ENCODE assay signal across 8 cellular contexts in the genomic region with DNA sequence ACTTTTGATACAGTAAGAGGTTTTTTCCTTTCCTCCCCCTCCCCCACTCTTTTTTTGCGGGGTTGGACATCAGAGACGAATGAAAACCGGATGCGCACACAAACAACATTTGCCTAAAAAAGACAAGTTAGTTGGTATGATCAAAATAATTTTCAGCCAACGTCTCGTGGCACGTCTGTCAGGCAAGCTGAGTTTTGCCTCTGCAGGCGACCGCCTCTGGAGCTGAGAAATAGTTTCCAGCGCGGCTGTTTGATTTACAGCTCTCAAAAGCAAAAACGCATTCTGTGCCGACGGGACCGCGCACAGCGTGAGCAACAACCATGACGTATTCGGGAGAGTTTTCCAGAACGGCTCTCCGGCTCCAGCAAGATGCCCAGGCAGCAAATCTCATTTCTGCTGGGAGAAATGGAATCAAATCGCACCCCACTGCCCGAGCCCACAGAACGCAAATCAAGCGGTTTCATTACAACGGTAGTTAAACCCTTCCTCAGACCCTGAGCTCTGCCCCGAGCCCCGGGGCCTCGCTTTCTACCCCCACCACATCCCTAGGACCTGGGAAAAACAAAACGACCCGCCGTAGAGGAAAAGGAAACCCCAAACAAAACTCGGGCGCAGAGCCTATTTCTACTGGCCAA. TPM values are rescaled to one million over a fixed set of nuclear protein-coding genes. Genes with fewer than 3 reads are reported as not detected.
DNase-seq lines count a peak whose midpoint lies in the region; ATAC-seq and TF ChIP-seq lines count a peak whose summit lies in the region.

No MANE protein-coding gene starts in this region.

- intact Hi-C loops in right lobe of liver (cut with DNase I): no loop called here

- H3K36me3 ChIP-seq in GM23248 (ENCODE audit: low read depth) (no peaks in the 10 kb centered on the region), right lobe of liver (no peaks in the 10 kb centered on the region)

- H3K4me3 ChIP-seq in GM23248 (peak overlapping the region; percentile 80), right lobe of liver (peak overlapping the region; percentile 48 to 64 (median 63))

- peak overlapping the region; percentile 99 for H3K27ac ChIP-seq in GM23248
- peak overlapping the region; percentile 98 to 100 (median 99) for H3K27ac ChIP-seq in right lobe of liver

- no peaks in the 10 kb centered on the region for H3K9me2 ChIP-seq in GM23248 (ENCODE audit: insufficient read depth)

- no peak for TF ChIP-seq CTCF in right lobe of liver (IDR thresholded peaks at IDR 0.05)

- H4K20me1 ChIP-seq in GM23248 (ENCODE audit: insufficient read depth): no peaks in the 10 kb centered on the region

- H3K4me2 ChIP-seq in GM23248 (ENCODE audit: unreplicated experiment): peak overlapping the region; percentile 91

- no peaks in the 10 kb centered on the region for H3K79me2 ChIP-seq in GM23248 (ENCODE audit: insufficient read depth)

- in situ Hi-C loops in GM23248 (cut with MboI): no loop called here

- H3F3A ChIP-seq in GM23248 (ENCODE audit: insufficient read depth): peaks cover 18% of the 10 kb centered on the region

- no peak for TF ChIP-seq POLR2A in right lobe of liver (IDR thresholded peaks at IDR 0.05)

- peak overlapping the region; percentile 98 for H3K9ac ChIP-seq in GM23248

- no peaks in the 10 kb centered on the region for H3K27me3 ChIP-seq in GM23248 (replicated peaks; ENCODE audit: insufficient read depth)
- no peaks in the 10 kb centered on the region for H3K27me3 ChIP-seq in right lobe of liver

- no peaks in the 10 kb centered on the region for H3K9me3 ChIP-seq in GM23248 (ENCODE audit: low read depth)
- no peaks in the 10 kb centered on the region for H3K9me3 ChIP-seq in right lobe of liver

- H3K4me1 ChIP-seq in GM23248 (ENCODE audit: insufficient read depth): peaks cover 25% of the 10 kb centered on the region
- H3K4me1 ChIP-seq in right lobe of liver: peaks cover 0 to 19% (median 10%) of the 10 kb centered on the region in 4 donors

- peak; percentile 21 to 43 (median 36) for ATAC-seq in right lobe of liver

- WGBS in GM23248 (ENCODE audit: low coverage in 1 of 2, low lambda C conversion rate in 2 of 2, missing lambda C conversion rate in 2 of 2), 2 experiments: 0 to 1% methylated on average over 34 of the region's 34 CpGs
- WGBS in right lobe of liver (ENCODE audit: insufficient coverage, low coverage, low lambda C conversion rate, missing lambda C conversion rate): 0% methylated on average over 20 of the region's 34 CpGs

- peak overlapping the region; percentile 84 for H2AFZ ChIP-seq in GM23248

- peak; percentile 88 for DNase-seq in DMS79 (lab: John Stamatoyannopoulos, UW)
- peak; percentile 93 for DNase-seq in GM23248
- peak; percentile 86 for DNase-seq in NCI-H1092 treated with DMSO at 0.1 percent for 48 hours (lab: John Stamatoyannopoulos, UW)
- DNase-seq in activated CD4-positive, CD25-positive, alpha-beta regulatory T cell treated with anti-CD3 and anti-CD28 coated beads, Interleukin-2, amount 50 U/mL, for 16 hours (ENCODE audit: low read depth, low spot score): peak; percentile 46
- DNase-seq in dermis blood vessel endothelial cell: peak; percentile 90
- DNase-seq in right lobe of liver: peak; percentile 60 to 77 (median 70)
- peak; percentile 55 to 56 for DNase-seq in stimulated activated CD4-positive, alpha-beta T cell treated with anti-CD3 and anti-CD28 coated beads, Interleukin-4, amount 100 ng/mL, for 48 hours (ENCODE audit: low read depth in 2 of 2)
- DNase-seq in GM19240 (ENCODE audit: insufficient read length, low spot score): no peak

RNA-seq across cellular contexts. Expression of gene CALM1, which starts 14.2 kb away (rescaled TPM):
- total RNA-seq in GM23248 (2014; rRNA removed; shearing (Covaris generic)): 281 and 307 TPM in 2 replicates
- 782 and 785 TPM in 2 replicates for polyA plus RNA-seq in GM23248 (2016; fragmentation: Nextera tagmentation; extraction: Ambion mirVana)
- total RNA-seq in dermis blood vessel endothelial cell: 551 and 736 TPM in 2 replicates
- 100 to 1,000 TPM; 143 to 207 (median 161) TPM for total RNA-seq in right lobe of liver

RNA-seq across cellular contexts. Expression of gene NRDE2, which starts 50.9 kb away (rescaled TPM):
- total RNA-seq in GM23248 (2014; rRNA removed; shearing (Covaris generic)): 7.0 and 10.2 TPM in 2 replicates
- 8.9 and 9.4 TPM in 2 replicates for polyA plus RNA-seq in GM23248 (2016; fragmentation: Nextera tagmentation; extraction: Ambion mirVana)
- total RNA-seq in dermis blood vessel endothelial cell (12.3 and 13.3 TPM in 2 replicates), right lobe of liver (10 to 100 TPM in 5 of 6 experiments, 1 to 10 TPM in 1; 7.9 to 16.3 (median 13.8) TPM)
